Comparison of ENCODE assay signal across 14 cellular contexts in genomic region chr3:36932979-36933378, GRCh38. TPM values are rescaled to one million over a fixed set of nuclear protein-coding genes. Genes with fewer than 3 reads are reported as not detected.
DNase-seq lines count a peak whose midpoint lies in the region; ATAC-seq and TF ChIP-seq lines count a peak whose summit lies in the region.
"Had no signal": no experiment of that assay in that cellular context is flagged by ENCODE, and none has a peak within 500 bp of the region (broad histone marks: within the 10 kb centered on the region; RNA-seq: fewer than 3 reads in every experiment).

No MANE protein-coding gene starts in this region.

- H3K4me3 Mint-ChIP-seq in activated CD4-positive, alpha-beta T cell treated with anti-CD3 and anti-CD28 coated beads for 36 hours: no peak overlapping the region
- H3K4me3 Mint-ChIP-seq: activated naive CD8-positive, alpha-beta T cell treated with anti-CD3 and anti-CD28 coated beads for 36 hours had no signal

- in situ Hi-C loops in GM23248 (cut with MboI): no loop called here

- no peaks in the 10 kb centered on the region for H3K9me3 Mint-ChIP-seq in activated CD4-positive, alpha-beta T cell treated with anti-CD3 and anti-CD28 coated beads for 36 hours (ENCODE audit: low read depth)
- H3K9me3 Mint-ChIP-seq: activated naive CD8-positive, alpha-beta T cell treated with anti-CD3 and anti-CD28 coated beads for 36 hours had no signal

- 63 to 76% methylated on average over 7 of the region's 7 CpGs for WGBS in GM23248 (ENCODE audit: low coverage in 1 of 2, low lambda C conversion rate in 2 of 2, missing lambda C conversion rate in 2 of 2), 2 experiments
- WGBS in neuronal stem cell (ENCODE audit: extremely low coverage in 2 of 2, insufficient read length in 2 of 2, insufficient replicate concordance in 1 of 2), 2 donors: no CpG with 5 or more reads among the region's 7 CpGs

- CTCF ChIA-PET in activated CD4-positive, alpha-beta T cell treated with anti-CD3 and anti-CD28 coated beads for 36 hours (lab: Charles Lee): interaction anchor here (0.7 to 1.6 kb wide), 4 partner anchors 25 to 46 kb away, joined by 3 to 7 read pairs (median 4); no protein-coding TSS in a partner anchor

- peak overlapping the region; percentile 54 for H2AFZ ChIP-seq in GM23248
- peak overlapping the region; percentile 62 for H2AFZ ChIP-seq in neuronal stem cell (ENCODE audit: low read length)

- H3K4me1 ChIP-seq in GM23248 (ENCODE audit: insufficient read depth): no peaks in the 10 kb centered on the region; the same call in none of the 2 replicates
- H3K4me1 ChIP-seq in SJSA1 (replicated peaks): peaks cover 8% of the 10 kb centered on the region
- peaks cover 6 to 7% of the 10 kb centered on the region in 2 donors for H3K4me1 ChIP-seq in neuronal stem cell (ENCODE audit: control insufficient read depth in 2 of 2, insufficient read depth in 1 of 2, low read depth in 1 of 2, low read length in 2 of 2)
- H3K4me1 ChIP-seq in mucosa of descending colon (ENCODE audit: low read depth): no peaks in the 10 kb centered on the region
- H3K4me1 ChIP-seq: Peyer's patch had no signal

- H3K36me3 ChIP-seq in GM23248 (ENCODE audit: low read depth) (no peaks in the 10 kb centered on the region), SJSA1 (no peaks in the 10 kb centered on the region), neuronal stem cell (replicated peaks in 1 of 2; ENCODE audit: control insufficient read depth in 2 of 2, insufficient read depth in 2 of 2, low read length in 2 of 2) (no peaks in the 10 kb centered on the region), mucosa of descending colon (ENCODE audit: low read depth) (no peaks in the 10 kb centered on the region)
- H3K36me3 ChIP-seq: Peyer's patch had no signal

- H3K23ac ChIP-seq in neuronal stem cell (ENCODE audit: low read depth, low read length, poor library complexity): no peak overlapping the region

- no peak for ATAC-seq in activated CD4-positive, alpha-beta T cell treated with anti-CD3 and anti-CD28 coated beads for 36 hours
- no peak for ATAC-seq in mucosa of descending colon

- no peak overlapping the region for H2BK120ac ChIP-seq in neuronal stem cell (ENCODE audit: low read depth, low read length)

- H3K27me3 ChIP-seq in GM23248 (replicated peaks; ENCODE audit: insufficient read depth) (no peaks in the 10 kb centered on the region), SJSA1 (replicated peaks) (no peaks in the 10 kb centered on the region), neuronal stem cell (ENCODE audit: control insufficient read depth in 3 of 3, insufficient read depth in 3 of 3, low read depth in 1 of 3, low read length in 3 of 3) (no peaks in the 10 kb centered on the region)
- H3K27me3 ChIP-seq: dorsolateral prefrontal cortex, Peyer's patch had no signal

- DNase-seq in GM23248 (no peak), SJSA1 (ENCODE audit: low read depth in 1 of 2, low spot score in 2 of 2) (no peak), fibroblast of villous mesenchyme (ENCODE audit: low read depth) (peak; percentile 62), neuronal stem cell (ENCODE audit: low spot score) (no peak), NCI-H1417 treated with DMSO at 0.1 percent for 48 hours (lab: John Stamatoyannopoulos, UW) (no peak), mucosa of descending colon (no peak)
- no peak for DNase-seq in activated CD4-positive, alpha-beta T cell treated with anti-CD3 and anti-CD28 coated beads for 36 hours
- DNase-seq: activated naive CD8-positive, alpha-beta T cell treated with anti-CD3 and anti-CD28 coated beads for 36 hours; dorsolateral prefrontal cortex; midbrain; MV-4-11; NCI-H446; Peyer's patch had no signal

- intact Hi-C loops in activated CD4-positive, alpha-beta T cell treated with anti-CD3 and anti-CD28 coated beads for 36 hours (cut with DNase I, micrococcal nuclease): no loop called here
- intact Hi-C loops in mucosa of descending colon (cut with DNase I, micrococcal nuclease): no loop called here

- no peak overlapping the region for H3K14ac ChIP-seq in neuronal stem cell (ENCODE audit: low read length)

- H3K36me3 Mint-ChIP-seq in activated CD4-positive, alpha-beta T cell treated with anti-CD3 and anti-CD28 coated beads for 36 hours (ENCODE audit: low read depth): no peaks in the 10 kb centered on the region
- H3K36me3 Mint-ChIP-seq: activated naive CD8-positive, alpha-beta T cell treated with anti-CD3 and anti-CD28 coated beads for 36 hours had no signal

- H3K27ac Mint-ChIP-seq in activated CD4-positive, alpha-beta T cell treated with anti-CD3 and anti-CD28 coated beads for 36 hours: no peak overlapping the region
- H3K27ac Mint-ChIP-seq: activated naive CD8-positive, alpha-beta T cell treated with anti-CD3 and anti-CD28 coated beads for 36 hours had no signal

- no peaks in the 10 kb centered on the region for H4K20me1 ChIP-seq in GM23248 (ENCODE audit: insufficient read depth)

- POLR2A ChIA-PET in activated CD4-positive, alpha-beta T cell treated with anti-CD3 and anti-CD28 coated beads for 36 hours (lab: Charles Lee): interaction anchor here (0.6 kb wide), 1 partner anchor 15 kb away, joined by 5 read pairs; no protein-coding TSS in a partner anchor

- H4K8ac ChIP-seq in neuronal stem cell (ENCODE audit: low read depth, low read length): no peak overlapping the region

- TF ChIP-seq CTCF in fibroblast of villous mesenchyme (IDR thresholded peaks at IDR 0.05; ENCODE audit: insufficient read depth, low read depth, low read length): no peak
- no peak for TF ChIP-seq CTCF in mucosa of descending colon (IDR thresholded peaks at IDR 0.05)

- H3K4me3 ChIP-seq in GM23248 (no peak overlapping the region), SJSA1 (no peak overlapping the region), fibroblast of villous mesenchyme (ENCODE audit: low read depth, low read length) (no peak overlapping the region), neuronal stem cell (ENCODE audit: low read length in 2 of 2) (no peak overlapping the region), mucosa of descending colon (no peak overlapping the region)
- H3K4me3 ChIP-seq: dorsolateral prefrontal cortex, Peyer's patch had no signal

- H3K9ac ChIP-seq in GM23248: no peak overlapping the region
- H3K9ac ChIP-seq in neuronal stem cell (ENCODE audit: low read depth, low read length, poor library complexity): no peak overlapping the region

- no peaks in the 10 kb centered on the region for H3K79me2 ChIP-seq in GM23248 (ENCODE audit: insufficient read depth)

- no peak overlapping the region for H4K91ac ChIP-seq in neuronal stem cell (ENCODE audit: low read depth, low read length, poor library complexity)

- H3K4ac ChIP-seq in neuronal stem cell (ENCODE audit: low read length): no peak overlapping the region

- no peaks in the 10 kb centered on the region for H3K27me3 Mint-ChIP-seq in activated CD4-positive, alpha-beta T cell treated with anti-CD3 and anti-CD28 coated beads for 36 hours
- H3K27me3 Mint-ChIP-seq: activated naive CD8-positive, alpha-beta T cell treated with anti-CD3 and anti-CD28 coated beads for 36 hours had no signal

- no peaks in the 10 kb centered on the region for H3K9me2 ChIP-seq in GM23248 (ENCODE audit: insufficient read depth)

- H2AK5ac ChIP-seq in neuronal stem cell (ENCODE audit: low read depth, low read length): no peak overlapping the region

- H3K9me3 ChIP-seq in GM23248 (ENCODE audit: low read depth): no peaks in the 10 kb centered on the region
- H3K9me3 ChIP-seq in SJSA1 (replicated peaks): no peaks in the 10 kb centered on the region
- H3K9me3 ChIP-seq in neuronal stem cell (replicated peaks in 1 of 2; ENCODE audit: control insufficient read depth in 2 of 2, insufficient read depth in 1 of 2, low read depth in 1 of 2, low read length in 2 of 2): peaks cover 0 to 2% of the 10 kb centered on the region in 2 donors
- no peaks in the 10 kb centered on the region for H3K9me3 ChIP-seq in mucosa of descending colon
- H3K9me3 ChIP-seq: Peyer's patch had no signal

- H3K18ac ChIP-seq in neuronal stem cell (ENCODE audit: low read length): no peak overlapping the region

- no peaks in the 10 kb centered on the region for H3F3A ChIP-seq in GM23248 (ENCODE audit: insufficient read depth)

- H3K27ac ChIP-seq in GM23248 (no peak overlapping the region), SJSA1 (peak overlapping the region; percentile 26; the same call in 1 of the 2 replicates), neuronal stem cell (replicated peaks; ENCODE audit: low read length) (peak overlapping the region; percentile 69)
- H3K27ac ChIP-seq: dorsolateral prefrontal cortex, HL-60, Peyer's patch had no signal

- no peak overlapping the region for H3K4me2 ChIP-seq in GM23248 (ENCODE audit: unreplicated experiment)
- H3K4me2 ChIP-seq in neuronal stem cell (ENCODE audit: insufficient read depth, low read length, poor library complexity, severe bottlenecking): no peak overlapping the region

- H2BK12ac ChIP-seq in neuronal stem cell (ENCODE audit: low read length): no peak overlapping the region

- H2BK15ac ChIP-seq in neuronal stem cell (ENCODE audit: low read length): no peak overlapping the region

- no peaks in the 10 kb centered on the region for H3K79me1 ChIP-seq in neuronal stem cell (ENCODE audit: low read depth, low read length)

- H2BK5ac ChIP-seq in neuronal stem cell (ENCODE audit: low read length): no peak overlapping the region

- peaks cover 3% of the 10 kb centered on the region for H3K4me1 Mint-ChIP-seq in activated CD4-positive, alpha-beta T cell treated with anti-CD3 and anti-CD28 coated beads for 36 hours

RNA-seq across cellular contexts. Expression of gene TRANK1, which starts 11.9 kb away (rescaled TPM):
- total RNA-seq in GM23248 (2014; rRNA removed; shearing (Covaris generic)): 6.6 and 10.3 TPM in 2 replicates
- polyA plus RNA-seq in GM23248 (2016; fragmentation: Nextera tagmentation; extraction: Ambion mirVana): 2.7 and 5.2 TPM in 2 replicates
- total RNA-seq in SJSA1 (2014; rRNA removed; shearing (Covaris generic)): 0.91 and 2.4 TPM in 2 replicates
- total RNA-seq in fibroblast of villous mesenchyme: 11.6 and 13.4 TPM in 2 replicates
- 3.2 TPM for polyA plus RNA-seq in neuronal stem cell (2013, experiment 1 of 2)
- 3.3 TPM for polyA plus RNA-seq in neuronal stem cell (2013, experiment 2 of 2)
- total RNA-seq in activated CD4-positive, alpha-beta T cell treated with anti-CD3 and anti-CD28 coated beads for 36 hours: 10 to 100 TPM; 12.0 to 13.2 TPM
- total RNA-seq in mucosa of descending colon: 100 to 1,000 TPM in 1 of 3 donors, 10 to 100 TPM in 2; 78.6 to 163 (median 97.3) TPM

RNA-seq across cellular contexts. Expression of gene EPM2AIP1, which starts 60.0 kb away (rescaled TPM):
- total RNA-seq in GM23248 (2014; rRNA removed; shearing (Covaris generic)): 9.5 and 20.2 TPM in 2 replicates
- 7.5 and 8.7 TPM in 2 replicates for polyA plus RNA-seq in GM23248 (2016; fragmentation: Nextera tagmentation; extraction: Ambion mirVana)
- 4.6 and 7.8 TPM in 2 replicates for total RNA-seq in SJSA1 (2014; rRNA removed; shearing (Covaris generic))
- 22.5 and 24.2 TPM in 2 replicates for total RNA-seq in fibroblast of villous mesenchyme
- polyA plus RNA-seq in neuronal stem cell (2013, experiment 1 of 2): 25.6 TPM
- polyA plus RNA-seq in neuronal stem cell (2013, experiment 2 of 2): 25.9 TPM
- 10 to 100 TPM in 1 of 2 experiments, 1 to 10 TPM in 1; 9.4 to 11.8 TPM for total RNA-seq in activated CD4-positive, alpha-beta T cell treated with anti-CD3 and anti-CD28 coated beads for 36 hours
- total RNA-seq in mucosa of descending colon: 10 to 100 TPM in 2 of 3 donors, 1 to 10 TPM in 1; 9.9 to 21.2 (median 13.6) TPM
